9 cellular contexts compared by ENCODE assay signal in genomic region chr17:82029990-82030469, GRCh38. TPM values are rescaled to one million over a fixed set of nuclear protein-coding genes. Genes with fewer than 3 reads are reported as not detected.
DNase-seq lines count a peak whose midpoint lies in the region; ATAC-seq, FAIRE-seq and TF ChIP-seq lines count a peak whose summit lies in the region.
"Had no signal": no experiment of that assay in that cellular context is flagged by ENCODE, and none has a peak within 500 bp of the region (broad histone marks: within the 10 kb centered on the region; RNA-seq: fewer than 3 reads in every experiment).

No MANE protein-coding gene starts in this region.

- peak; percentile 58 for DNase-seq in NCI-H2196 (lab: John Stamatoyannopoulos, UW; ENCODE audit: unreplicated experiment)
- no peak for DNase-seq in NCI-H2196 treated with DMSO at 0.1 percent for 48 hours (lab: John Stamatoyannopoulos, UW; ENCODE audit: unreplicated experiment)
- peak; percentile 21 for DNase-seq in SHP77 treated with DMSO at 0.1 percent for 48 hours (lab: John Stamatoyannopoulos, UW)
- no peak for DNase-seq in left cardiac atrium
- DNase-seq in spleen, result peak; percentile 81
- DNase-seq in NCI-H226, result no peak
- no peak for DNase-seq in CD1c-positive myeloid dendritic cell (ENCODE audit: extremely low spot score)
- DNase-seq in GM12891 (ENCODE audit: insufficient read length, low spot score), result no peak

- peaks cover 10 to 33% (median 23%) of the 10 kb centered on the region in 6 donors for H3K4me1 ChIP-seq in spleen

- intact Hi-C loops in left cardiac atrium (cut with DNase I), result loop anchor here (1.0 to 2.0 kb wide), 2 partner anchors 124 to 125 kb away; no protein-coding TSS in a partner anchor
- intact Hi-C loops in spleen (cut with DNase I; ENCODE audit: low total_unique reads), result no loop called here

- no peak for FAIRE-seq in GM12891 (lab: Jason Lieb, UNC)
- FAIRE-seq: A204.1 had no signal

- no peak for TF ChIP-seq CTCF in spleen (IDR thresholded peaks at IDR 0.05 in 8 of 11, conservative IDR thresholded peaks at IDR 0.05 in 3 of 11)

- H3K27ac ChIP-seq in spleen, result peak overlapping the region in 2 of 8 donors; percentile 36 to 51

- H3K27me3 ChIP-seq in spleen (replicated peaks in 1 of 7), result peaks cover 0 to 24% (median 7%) of the 10 kb centered on the region in 7 donors

- 63 to 75% (median 68%) methylated on average over 12 to 31 of the region's 31 CpGs for WGBS in spleen, 5 donors

- H3K4me3 ChIP-seq in spleen, result peak overlapping the region in 7 of 8 donors; percentile 43 to 80 (median 56)

- peaks cover 0 to 40% (median 3%) of the 10 kb centered on the region in 6 donors for H3K36me3 ChIP-seq in spleen

- ATAC-seq in left cardiac atrium, result peak; percentile 0 to 1

- H3K9me3 ChIP-seq in spleen, result no peaks in the 10 kb centered on the region

- no peak for TF ChIP-seq POLR2A in spleen (IDR thresholded peaks at IDR 0.05)
- TF ChIP-seq POLR2A in GM12891 (IDR thresholded peaks at IDR 0.05; ENCODE audit: low read depth, low read length), result no peak

TF ChIP-seq in GM12891, 5 proteins besides CTCF, POLR2A, EP300 and RAD21:
- TF ChIP-seq POLR2AphosphoS5 (IDR thresholded peaks at IDR 0.05; ENCODE audit: low read depth, low read length), result no peak
- no peak for TF ChIP-seq POU2F2 (IDR thresholded peaks at IDR 0.05; ENCODE audit: low read depth, low read length)
- no peak for TF ChIP-seq TAF1 (IDR thresholded peaks at IDR 0.05; ENCODE audit: low read depth, low read length)
- TF ChIP-seq SPI1 (IDR thresholded peaks at IDR 0.05; ENCODE audit: low read depth, low read length), result no peak
- TF ChIP-seq PAX5 (IDR thresholded peaks at IDR 0.05; ENCODE audit: insufficient read depth, low read length, severe bottlenecking), result no peak

RNA-seq across cellular contexts. Expression of gene RAC3, which starts 1.4 kb away (rescaled TPM):
- total RNA-seq in left cardiac atrium (1 to 10 TPM; 3.8 to 4.2 TPM), spleen (1 to 10 TPM in 2 of 7 donors, under 1 TPM in 3, not detected in 2; 0.60 to 1.4 (median 0.66) TPM)
- 1 to 10 TPM; 1.0 to 3.4 (median 2.0) TPM for polyA plus RNA-seq in spleen
- 3.3 TPM for polyA plus RNA-seq in GM12891 (2012; ENCODE audit: low read depth, missing spikeins)

RNA-seq across cellular contexts. Expression of gene LRRC45, which starts 6.9 kb away (rescaled TPM):
- total RNA-seq in left cardiac atrium, result 1 to 10 TPM; 3.7 to 7.9 TPM
- total RNA-seq in spleen, result 10 to 100 TPM in 6 of 7 donors, 1 to 10 TPM in 1; 7.5 to 13.7 (median 11.5) TPM
- polyA plus RNA-seq in spleen, result 10 to 100 TPM; 13.6 to 23.4 (median 20.0) TPM
- 8.5 TPM for polyA plus RNA-seq in GM12891 (2012; ENCODE audit: low read depth, missing spikeins)

RNA-seq across cellular contexts. Expression of gene CENPX, which starts 7.4 kb away (rescaled TPM):
- total RNA-seq in left cardiac atrium (10 to 100 TPM; 27.2 to 37.2 TPM), spleen (10 to 100 TPM; 25.4 to 36.0 (median 29.8) TPM)
- 10 to 100 TPM; 69.4 to 91.8 (median 79.0) TPM for polyA plus RNA-seq in spleen
- polyA plus RNA-seq in GM12891 (2012; ENCODE audit: low read depth, missing spikeins), result 45.7 TPM

RNA-seq across cellular contexts. Expression of gene DCXR, which starts 7.5 kb away (rescaled TPM):
- total RNA-seq in left cardiac atrium (100 to 1,000 TPM; 132 to 161 TPM), spleen (10 to 100 TPM; 44.2 to 82.5 (median 54.9) TPM)
- polyA plus RNA-seq in spleen, result 10 to 100 TPM; 74.8 to 88.0 (median 87.6) TPM
- 40.2 TPM for polyA plus RNA-seq in GM12891 (2012; ENCODE audit: low read depth, missing spikeins)

RNA-seq across cellular contexts. Expression of gene RFNG, which starts 21.6 kb away (rescaled TPM):
- total RNA-seq in left cardiac atrium (10 to 100 TPM; 16.4 to 22.4 TPM), spleen (10 to 100 TPM; 21.4 to 36.3 (median 26.0) TPM)
- polyA plus RNA-seq in spleen, result 10 to 100 TPM; 24.5 to 42.3 (median 41.5) TPM
- polyA plus RNA-seq in GM12891 (2012; ENCODE audit: low read depth, missing spikeins), result 13.8 TPM

Comparison
In these comparisons a context has a peak if more than half of its experiments do, and no peak if none do; other contexts are left out.
1. DNase-seq: peak in NCI-H2196 (single experiment), SHP77 treated with DMSO at 0.1 percent for 48 hours (single experiment) and spleen (single experiment); none in NCI-H2196 treated with DMSO at 0.1 percent for 48 hours (single experiment), left cardiac atrium (single experiment), NCI-H226 (single experiment), CD1c-positive myeloid dendritic cell (single experiment) and GM12891 (single experiment).